Comparison of ENCODE assay signal across 1 cellular context in genomic region chr4:108592674-108592986, GRCh38.
A peak's percentile ranks its signal among the peaks of the same experiment; 100 is the strongest.
TF ChIP-seq lines count a peak whose summit lies in the region.

No MANE protein-coding gene starts in this region.

TF ChIP-seq in HepG2, 621 proteins besides CTCF, POLR2A, EP300 and RAD21 (continued from another document and continues in another):
- no peak for TF ChIP-seq ZNF362 (CRISPR knock-in tag; IDR thresholded peaks at IDR 0.05; ENCODE audit: borderline replicate concordance)
- no peak for TF ChIP-seq KMT2A (CRISPR knock-in tag; IDR thresholded peaks at IDR 0.05)
- TF ChIP-seq ZC3H13 (CRISPR knock-in tag; IDR thresholded peaks at IDR 0.05) = no peak
- TF ChIP-seq KAT7 (CRISPR knock-in tag; IDR thresholded peaks at IDR 0.05; ENCODE audit: borderline replicate concordance) = no peak
- TF ChIP-seq RARA (CRISPR knock-in tag; IDR thresholded peaks at IDR 0.05) = peak; percentile 69
- TF ChIP-seq PHF8 (CRISPR knock-in tag; IDR thresholded peaks at IDR 0.05) = no peak
- no peak for TF ChIP-seq ZNF614 (CRISPR knock-in tag; IDR thresholded peaks at IDR 0.05; ENCODE audit: borderline replicate concordance)
- TF ChIP-seq FLYWCH1 (CRISPR knock-in tag; IDR thresholded peaks at IDR 0.05) = no peak
- no peak for TF ChIP-seq MAFK (conservative IDR thresholded peaks at IDR 0.05 in 1 of 2, IDR thresholded peaks at IDR 0.05 in 1 of 2; ENCODE audit: low read length in 2 of 2)
- no peak for TF ChIP-seq ZNF451 (CRISPR knock-in tag; IDR thresholded peaks at IDR 0.05)
- no peak for TF ChIP-seq SIX4 (CRISPR knock-in tag; IDR thresholded peaks at IDR 0.05)
- TF ChIP-seq KLF11 (CRISPR knock-in tag; IDR thresholded peaks at IDR 0.05) = no peak
- TF ChIP-seq RFXAP (CRISPR knock-in tag; IDR thresholded peaks at IDR 0.05; ENCODE audit: borderline replicate concordance) = no peak
- TF ChIP-seq ZFP41 (CRISPR knock-in tag; IDR thresholded peaks at IDR 0.05; ENCODE audit: borderline replicate concordance) = no peak
- TF ChIP-seq CEBPG (CRISPR knock-in tag; IDR thresholded peaks at IDR 0.05) = no peak; the same call in 1 of the 2 replicates
- TF ChIP-seq SNAPC5 (CRISPR knock-in tag; IDR thresholded peaks at IDR 0.05; ENCODE audit: borderline replicate concordance) = no peak
- no peak for TF ChIP-seq ZNF546 (CRISPR knock-in tag; conservative IDR thresholded peaks at IDR 0.05)
- TF ChIP-seq DMTF1 (CRISPR knock-in tag; IDR thresholded peaks at IDR 0.05) = no peak
- TF ChIP-seq NFIB (CRISPR knock-in tag; IDR thresholded peaks at IDR 0.05; ENCODE audit: borderline replicate concordance) = no peak
- no peak for TF ChIP-seq EED (CRISPR knock-in tag; IDR thresholded peaks at IDR 0.05)
- no peak for TF ChIP-seq ZNF441 (CRISPR knock-in tag; IDR thresholded peaks at IDR 0.05; ENCODE audit: borderline replicate concordance)
- TF ChIP-seq SSRP1 (CRISPR knock-in tag; IDR thresholded peaks at IDR 0.05) = no peak
- TF ChIP-seq KMT2B (CRISPR knock-in tag; IDR thresholded peaks at IDR 0.05) = no peak
- no peak for TF ChIP-seq NFYB (CRISPR knock-in tag; IDR thresholded peaks at IDR 0.05)
- TF ChIP-seq ATF4 (CRISPR knock-in tag; IDR thresholded peaks at IDR 0.05) = peak in 1 of 2 experiments; percentile 38; a peak in 1 of 4 replicates
- no peak for TF ChIP-seq ZNF616 (CRISPR knock-in tag; IDR thresholded peaks at IDR 0.05; ENCODE audit: low read depth)
- no peak for TF ChIP-seq NR3C1 (CRISPR knock-in tag; IDR thresholded peaks at IDR 0.05)
- TF ChIP-seq MIER2 (CRISPR knock-in tag; IDR thresholded peaks at IDR 0.05) = no peak
- no peak for TF ChIP-seq ZNF263 (CRISPR knock-in tag; IDR thresholded peaks at IDR 0.05)
- TF ChIP-seq TCF7 (IDR thresholded peaks at IDR 0.05; ENCODE audit: low read depth) = peak; percentile 70
- no peak for TF ChIP-seq GABPA (IDR thresholded peaks at IDR 0.05; ENCODE audit: low read depth, low read length)
- no peak for TF ChIP-seq GABPA (CRISPR knock-in tag; IDR thresholded peaks at IDR 0.05; ENCODE audit: low read depth)
- TF ChIP-seq ZNF816 (CRISPR knock-in tag; IDR thresholded peaks at IDR 0.05; ENCODE audit: borderline replicate concordance) = no peak
- TF ChIP-seq MEIS1 (CRISPR knock-in tag; IDR thresholded peaks at IDR 0.05; ENCODE audit: borderline replicate concordance) = no peak
- no peak for TF ChIP-seq ZNF83 (CRISPR knock-in tag; IDR thresholded peaks at IDR 0.05; ENCODE audit: borderline replicate concordance)
- TF ChIP-seq IRF1 (CRISPR knock-in tag; IDR thresholded peaks at IDR 0.05; ENCODE audit: low read depth) = no peak
- TF ChIP-seq JDP2 (CRISPR knock-in tag; IDR thresholded peaks at IDR 0.05; ENCODE audit: borderline replicate concordance) = no peak
- TF ChIP-seq ARID5B (CRISPR knock-in tag; IDR thresholded peaks at IDR 0.05) = peak; percentile 80
- no peak for TF ChIP-seq SIN3A (IDR thresholded peaks at IDR 0.05; ENCODE audit: borderline replicate concordance, low read depth, low read length)
- peak; percentile 91 for TF ChIP-seq FOXA3 (CRISPR knock-in tag; IDR thresholded peaks at IDR 0.05)
- no peak for TF ChIP-seq HOXA9 (CRISPR knock-in tag; IDR thresholded peaks at IDR 0.05; ENCODE audit: borderline replicate concordance)
- no peak for TF ChIP-seq ZBTB4 (CRISPR knock-in tag; IDR thresholded peaks at IDR 0.05; ENCODE audit: borderline replicate concordance)
- no peak for TF ChIP-seq ETV5 (CRISPR knock-in tag; IDR thresholded peaks at IDR 0.05; ENCODE audit: borderline replicate concordance)
- TF ChIP-seq MED1 (CRISPR knock-in tag; IDR thresholded peaks at IDR 0.05) = peak; percentile 40; the same call in 1 of the 2 replicates
- no peak for TF ChIP-seq ZFP82 (CRISPR knock-in tag; IDR thresholded peaks at IDR 0.05; ENCODE audit: borderline replicate concordance)
- TF ChIP-seq ZZZ3 (CRISPR knock-in tag; IDR thresholded peaks at IDR 0.05; ENCODE audit: borderline replicate concordance) = no peak
- no peak for TF ChIP-seq PHF20 (CRISPR knock-in tag; IDR thresholded peaks at IDR 0.05)
- TF ChIP-seq CREBL2 (CRISPR knock-in tag; IDR thresholded peaks at IDR 0.05; ENCODE audit: borderline replicate concordance) = no peak
- no peak for TF ChIP-seq HOXA7 (CRISPR knock-in tag; IDR thresholded peaks at IDR 0.05)
- no peak for TF ChIP-seq GLI4 (CRISPR knock-in tag; IDR thresholded peaks at IDR 0.05; ENCODE audit: borderline replicate concordance)
- TF ChIP-seq ZNF274 (CRISPR knock-in tag; IDR thresholded peaks at IDR 0.05) = no peak
- TF ChIP-seq SP2 (CRISPR knock-in tag; IDR thresholded peaks at IDR 0.05) = no peak
- no peak for TF ChIP-seq SALL1 (CRISPR knock-in tag; IDR thresholded peaks at IDR 0.05)
- TF ChIP-seq POGZ (CRISPR knock-in tag; IDR thresholded peaks at IDR 0.05) = peak; percentile 67
- TF ChIP-seq ISX (CRISPR knock-in tag; conservative IDR thresholded peaks at IDR 0.05) = no peak
- TF ChIP-seq BCL6 (CRISPR knock-in tag; IDR thresholded peaks at IDR 0.05) = no peak
- TF ChIP-seq FIP1L1 (IDR thresholded peaks at IDR 0.05; ENCODE audit: borderline replicate concordance, insufficient read depth, low read depth, low read length) = no peak
- TF ChIP-seq, protein P1, sequence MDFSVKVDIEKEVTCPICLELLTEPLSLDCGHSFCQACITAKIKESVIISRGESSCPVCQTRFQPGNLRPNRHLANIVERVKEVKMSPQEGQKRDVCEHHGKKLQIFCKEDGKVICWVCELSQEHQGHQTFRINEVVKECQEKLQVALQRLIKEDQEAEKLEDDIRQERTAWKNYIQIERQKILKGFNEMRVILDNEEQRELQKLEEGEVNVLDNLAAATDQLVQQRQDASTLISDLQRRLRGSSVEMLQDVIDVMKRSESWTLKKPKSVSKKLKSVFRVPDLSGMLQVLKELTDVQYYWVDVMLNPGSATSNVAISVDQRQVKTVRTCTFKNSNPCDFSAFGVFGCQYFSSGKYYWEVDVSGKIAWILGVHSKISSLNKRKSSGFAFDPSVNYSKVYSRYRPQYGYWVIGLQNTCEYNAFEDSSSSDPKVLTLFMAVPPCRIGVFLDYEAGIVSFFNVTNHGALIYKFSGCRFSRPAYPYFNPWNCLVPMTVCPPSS (IDR thresholded peaks at IDR 0.05) = no peak
- TF ChIP-seq ZNF841 (CRISPR knock-in tag; IDR thresholded peaks at IDR 0.05; ENCODE audit: borderline replicate concordance) = no peak
- no peak for TF ChIP-seq ZSCAN21 (CRISPR knock-in tag; IDR thresholded peaks at IDR 0.05; ENCODE audit: borderline replicate concordance)
- no peak for TF ChIP-seq CENPX (CRISPR knock-in tag; IDR thresholded peaks at IDR 0.05)
- TF ChIP-seq ZNF75D (CRISPR knock-in tag; IDR thresholded peaks at IDR 0.05; ENCODE audit: borderline replicate concordance) = no peak
- TF ChIP-seq ZMYM2 (CRISPR knock-in tag; IDR thresholded peaks at IDR 0.05) = peak; percentile 92
